28 cellular contexts compared by ENCODE assay signal in the genomic region with DNA sequence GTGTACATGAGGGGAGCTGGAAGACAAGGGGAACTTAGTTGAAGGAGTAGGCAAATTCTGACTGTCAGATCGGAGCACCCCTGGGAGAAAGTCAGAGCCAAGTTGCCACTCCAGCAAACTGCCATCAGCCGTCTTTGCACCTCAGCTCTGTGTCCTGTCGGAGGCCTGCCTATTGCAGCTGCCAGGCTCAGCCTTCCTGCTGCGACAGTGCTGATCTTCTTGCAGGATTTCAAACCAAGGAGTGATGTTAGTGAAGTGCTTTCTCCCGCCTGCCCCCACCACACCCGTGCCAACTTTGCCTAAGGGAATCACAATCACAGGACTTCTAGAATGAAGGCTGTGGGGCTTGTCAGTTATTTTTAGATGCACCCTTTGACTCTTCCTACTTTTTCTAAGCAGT.
"Had no signal": no experiment of that assay in that cellular context is flagged by ENCODE, and none has a peak within 500 bp of the region (broad histone marks: within the 10 kb centered on the region; RNA-seq: fewer than 3 reads in every experiment).

No MANE protein-coding gene starts in this region.

- H3K4me3 ChIP-seq: breast epithelium, esophagus muscularis mucosa, hepatocyte, ovary, sigmoid colon, upper lobe of right lung had no signal

- H3K27me3 Mint-ChIP-seq: activated CD4-positive, alpha-beta memory T cell treated with anti-CD3 and anti-CD28 coated beads, Interleukin-2, amount 10 ng/mL, durations not matched to agents 7 days and 5 days; activated CD4-positive, alpha-beta T cell treated with anti-CD3 and anti-CD28 coated beads, Interleukin-2, amount 10 ng/mL, durations not matched to agents 24 days and 14 days; activated naive CD4-positive, alpha-beta T cell treated with anti-CD3 and anti-CD28 coated beads, Interleukin-2, amount 50 U/mL, for 24 hours; activated naive CD8-positive, alpha-beta T cell treated with anti-CD3 and anti-CD28 coated beads, Interleukin-2, amount 50 U/mL, for 24 hours; activated T-helper 17 cell treated with anti-CD3 and anti-CD28 coated beads, Interleukin-2, amount 50 U/mL, for 72 hours; central memory CD8-positive, alpha-beta T cell; naive thymus-derived CD4-positive, alpha-beta T cell; progenitor cell of endocrine pancreas; stimulated activated naive CD8-positive, alpha-beta T cell treated with anti-CD3 and anti-CD28 coated beads, Interleukin-15, Interleukin-2, amounts not matched to agents 100 ng/mL and 50 ng/mL, for 24 hours; T-helper 17 cell had no signal

- H3K36me3 Mint-ChIP-seq: activated naive CD4-positive, alpha-beta T cell treated with anti-CD3 and anti-CD28 coated beads, Interleukin-2, amount 50 U/mL, for 24 hours; naive thymus-derived CD4-positive, alpha-beta T cell; stimulated activated effector memory CD8-positive, alpha-beta T cell treated with anti-CD3 and anti-CD28 coated beads, Interleukin-12 subunit alpha, Interleukin-12 subunit beta, amount 100 ng/mL, for 72 hours had no signal

- DNase-seq: activated CD4-positive, alpha-beta memory T cell treated with anti-CD3 and anti-CD28 coated beads, Interleukin-2, amount 10 ng/mL, durations not matched to agents 7 days and 5 days; activated CD4-positive, alpha-beta T cell treated with anti-CD3 and anti-CD28 coated beads, Interleukin-2, amount 10 ng/mL, durations not matched to agents 24 days and 14 days; activated CD4-positive, CD25-positive, alpha-beta regulatory T cell treated with anti-CD3 and anti-CD28 coated beads, Interleukin-2, amount 50 U/mL, for 72 hours; activated naive CD8-positive, alpha-beta T cell treated with anti-CD3 and anti-CD28 coated beads, Interleukin-2, amount 50 U/mL, for 24 hours; activated T-cell treated with anti-CD3 and anti-CD28 coated beads, Interleukin-2, amount 50 U/mL, for 4 hours; amygdala; dermis blood vessel endothelial cell; effector CD4-positive, alpha-beta T cell; foreskin keratinocyte; islet precursor cell; midbrain; naive thymus-derived CD4-positive, alpha-beta T cell; ovary; sigmoid colon; small intestine; stimulated activated CD4-positive, alpha-beta T cell treated with anti-CD3 and anti-CD28 coated beads, Interleukin-4, amount 100 ng/mL, for 24 hours; T-helper 17 cell; T1000; upper lobe of right lung had no signal

- H3K4me1 Mint-ChIP-seq: activated CD4-positive, alpha-beta T cell treated with anti-CD3 and anti-CD28 coated beads, Interleukin-2, amount 10 ng/mL, durations not matched to agents 24 days and 14 days; activated naive CD8-positive, alpha-beta T cell treated with anti-CD3 and anti-CD28 coated beads, Interleukin-2, amount 50 U/mL, for 24 hours; activated T-helper 17 cell treated with anti-CD3 and anti-CD28 coated beads, Interleukin-2, amount 50 U/mL, for 72 hours; central memory CD8-positive, alpha-beta T cell; stimulated activated effector memory CD8-positive, alpha-beta T cell treated with anti-CD3 and anti-CD28 coated beads, Interleukin-12 subunit alpha, Interleukin-12 subunit beta, amount 100 ng/mL, for 72 hours had no signal

- H3K9me3 ChIP-seq: breast epithelium, esophagus muscularis mucosa, ovary, sigmoid colon, upper lobe of right lung had no signal

- H3K27ac ChIP-seq: esophagus muscularis mucosa, foreskin keratinocyte, hepatocyte, ovary, sigmoid colon, upper lobe of right lung had no signal

- H3K27ac Mint-ChIP-seq: activated CD4-positive, alpha-beta memory T cell treated with anti-CD3 and anti-CD28 coated beads, Interleukin-2, amount 10 ng/mL, durations not matched to agents 7 days and 5 days; activated CD4-positive, alpha-beta T cell treated with anti-CD3 and anti-CD28 coated beads, Interleukin-2, amount 10 ng/mL, durations not matched to agents 24 days and 14 days; activated naive CD4-positive, alpha-beta T cell treated with anti-CD3 and anti-CD28 coated beads, Interleukin-2, amount 50 U/mL, for 24 hours; activated naive CD8-positive, alpha-beta T cell treated with anti-CD3 and anti-CD28 coated beads, Interleukin-2, amount 50 U/mL, for 24 hours; activated T-helper 17 cell treated with anti-CD3 and anti-CD28 coated beads, Interleukin-2, amount 50 U/mL, for 72 hours; naive thymus-derived CD4-positive, alpha-beta T cell; stimulated activated effector memory CD8-positive, alpha-beta T cell treated with anti-CD3 and anti-CD28 coated beads, Interleukin-12 subunit alpha, Interleukin-12 subunit beta, amount 100 ng/mL, for 72 hours; stimulated activated naive CD8-positive, alpha-beta T cell treated with anti-CD3 and anti-CD28 coated beads, Interleukin-15, Interleukin-2, amounts not matched to agents 100 ng/mL and 50 ng/mL, for 24 hours; T-helper 17 cell had no signal

- H3K9me3 Mint-ChIP-seq: activated CD4-positive, alpha-beta memory T cell treated with anti-CD3 and anti-CD28 coated beads, Interleukin-2, amount 10 ng/mL, durations not matched to agents 7 days and 5 days; activated CD4-positive, alpha-beta T cell treated with anti-CD3 and anti-CD28 coated beads, Interleukin-2, amount 10 ng/mL, durations not matched to agents 24 days and 14 days; activated naive CD4-positive, alpha-beta T cell treated with anti-CD3 and anti-CD28 coated beads, Interleukin-2, amount 50 U/mL, for 24 hours; activated naive CD8-positive, alpha-beta T cell treated with anti-CD3 and anti-CD28 coated beads, Interleukin-2, amount 50 U/mL, for 24 hours; activated T-cell treated with anti-CD3 and anti-CD28 coated beads, Interleukin-2, amount 50 U/mL, for 4 hours; activated T-helper 17 cell treated with anti-CD3 and anti-CD28 coated beads, Interleukin-2, amount 50 U/mL, for 72 hours; central memory CD8-positive, alpha-beta T cell; naive thymus-derived CD4-positive, alpha-beta T cell; stimulated activated effector memory CD8-positive, alpha-beta T cell treated with anti-CD3 and anti-CD28 coated beads, Interleukin-12 subunit alpha, Interleukin-12 subunit beta, amount 100 ng/mL, for 72 hours; stimulated activated naive CD8-positive, alpha-beta T cell treated with anti-CD3 and anti-CD28 coated beads, Interleukin-15, Interleukin-2, amounts not matched to agents 100 ng/mL and 50 ng/mL, for 24 hours had no signal

- H3K27me3 ChIP-seq: breast epithelium, esophagus muscularis mucosa, foreskin keratinocyte, hepatocyte, ovary, sigmoid colon, upper lobe of right lung had no signal

- H3K36me3 ChIP-seq: breast epithelium, esophagus muscularis mucosa, ovary, sigmoid colon, upper lobe of right lung had no signal

- H3K4me3 Mint-ChIP-seq: activated CD4-positive, alpha-beta memory T cell treated with anti-CD3 and anti-CD28 coated beads, Interleukin-2, amount 10 ng/mL, durations not matched to agents 7 days and 5 days; activated CD4-positive, alpha-beta T cell treated with anti-CD3 and anti-CD28 coated beads, Interleukin-2, amount 10 ng/mL, durations not matched to agents 24 days and 14 days; activated naive CD4-positive, alpha-beta T cell treated with anti-CD3 and anti-CD28 coated beads, Interleukin-2, amount 50 U/mL, for 24 hours; activated naive CD8-positive, alpha-beta T cell treated with anti-CD3 and anti-CD28 coated beads, Interleukin-2, amount 50 U/mL, for 24 hours; activated T-cell treated with anti-CD3 and anti-CD28 coated beads, Interleukin-2, amount 50 U/mL, for 4 hours; activated T-helper 17 cell treated with anti-CD3 and anti-CD28 coated beads, Interleukin-2, amount 50 U/mL, for 72 hours; central memory CD8-positive, alpha-beta T cell; naive thymus-derived CD4-positive, alpha-beta T cell; stimulated activated effector memory CD8-positive, alpha-beta T cell treated with anti-CD3 and anti-CD28 coated beads, Interleukin-12 subunit alpha, Interleukin-12 subunit beta, amount 100 ng/mL, for 72 hours; stimulated activated naive CD8-positive, alpha-beta T cell treated with anti-CD3 and anti-CD28 coated beads, Interleukin-15, Interleukin-2, amounts not matched to agents 100 ng/mL and 50 ng/mL, for 24 hours; T-helper 17 cell had no signal

- ATAC-seq: activated naive CD8-positive, alpha-beta T cell treated with anti-CD3 and anti-CD28 coated beads, Interleukin-2, amount 50 U/mL, for 24 hours; activated T-cell treated with anti-CD3 and anti-CD28 coated beads, Interleukin-2, amount 50 U/mL, for 4 hours; activated T-helper 17 cell treated with anti-CD3 and anti-CD28 coated beads, Interleukin-2, amount 50 U/mL, for 72 hours; foreskin keratinocyte; naive thymus-derived CD4-positive, alpha-beta T cell; stimulated activated effector memory CD8-positive, alpha-beta T cell treated with anti-CD3 and anti-CD28 coated beads, Interleukin-12 subunit alpha, Interleukin-12 subunit beta, amount 100 ng/mL, for 72 hours; T-helper 17 cell; upper lobe of right lung had no signal

- H3K4me1 ChIP-seq: breast epithelium, foreskin keratinocyte, sigmoid colon, upper lobe of right lung had no signal
